Comparison of ENCODE assay signal across 22 cellular contexts in the genomic region with DNA sequence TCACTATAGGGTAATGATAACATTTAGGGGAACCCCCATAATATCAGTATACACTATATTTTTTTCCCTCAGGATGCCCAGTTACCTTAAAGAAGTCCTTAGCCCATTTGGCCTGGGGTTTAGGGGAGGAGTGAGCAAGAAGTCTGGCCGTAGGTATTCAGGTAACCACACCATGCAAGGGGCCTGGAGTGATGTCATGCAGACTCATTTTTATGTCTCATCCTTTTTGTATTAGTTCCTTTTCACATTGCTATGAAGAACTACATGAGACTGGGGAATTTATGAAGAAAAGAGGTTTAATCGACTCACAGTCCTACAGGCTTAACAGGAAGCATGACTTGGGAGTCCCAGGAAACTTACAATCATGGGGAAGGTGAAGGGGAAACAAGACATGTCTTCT. TPM values are rescaled to one million over a fixed set of nuclear protein-coding genes. Genes with fewer than 3 reads are reported as not detected.
DNase-seq lines count a peak whose midpoint lies in the region; ATAC-seq, FAIRE-seq and TF ChIP-seq lines count a peak whose summit lies in the region.
"Had no signal": no experiment of that assay in that cellular context is flagged by ENCODE, and none has a peak within 500 bp of the region (broad histone marks: within the 10 kb centered on the region; RNA-seq: fewer than 3 reads in every experiment).

No MANE protein-coding gene starts in this region.

- intact Hi-C loops in CD4-positive, alpha-beta memory T cell (cut with micrococcal nuclease): no loop called here
- intact Hi-C loops in activated T-helper 1 cell treated with anti-CD3 and anti-CD28 coated beads, Interleukin-12 subunit alpha, Interleukin-12 subunit beta, Interleukin-2, Interleukin-4 antibody, amounts not matched to agents 30 ng/mL and 10 ng/mL and 1 ng/mL, durations not matched to agents 14 hours and 24 hours and 36 hours (cut with micrococcal nuclease): loop anchor here (1.0 to 2.0 kb wide), 2 partner anchors 13 to 16 kb away; partner anchors contain the start of gene TPP2
- intact Hi-C loops in vagina (cut with DNase I): no loop called here

- no peaks in the 10 kb centered on the region for H3K9me1 ChIP-seq in keratinocyte (ENCODE audit: control insufficient read depth, extremely low read depth, insufficient read depth, low read length)

- peaks cover 53 to 67% of the 10 kb centered on the region in 2 donors for H3K36me3 Mint-ChIP-seq in CD4-positive, alpha-beta memory T cell
- H3K36me3 Mint-ChIP-seq in activated T-helper 1 cell treated with anti-CD3 and anti-CD28 coated beads, Interleukin-12 subunit alpha, Interleukin-12 subunit beta, Interleukin-2, Interleukin-4 antibody, amounts not matched to agents 30 ng/mL and 10 ng/mL and 1 ng/mL, durations not matched to agents 14 hours and 24 hours and 36 hours (ENCODE audit: low read depth): peaks cover 48% of the 10 kb centered on the region
- peaks cover 4% of the 10 kb centered on the region for H3K36me3 Mint-ChIP-seq in glutamatergic neuron (ENCODE audit: unreplicated experiment)

- peaks cover 37 to 60% (median 50%) of the 10 kb centered on the region in 4 donors for H3K4me1 Mint-ChIP-seq in CD4-positive, alpha-beta memory T cell
- peaks cover 49% of the 10 kb centered on the region for H3K4me1 Mint-ChIP-seq in activated T-helper 1 cell treated with anti-CD3 and anti-CD28 coated beads, Interleukin-12 subunit alpha, Interleukin-12 subunit beta, Interleukin-2, Interleukin-4 antibody, amounts not matched to agents 30 ng/mL and 10 ng/mL and 1 ng/mL, durations not matched to agents 14 hours and 24 hours and 36 hours (ENCODE audit: low read depth)
- no peaks in the 10 kb centered on the region for H3K4me1 Mint-ChIP-seq in glutamatergic neuron (ENCODE audit: low read depth, unreplicated experiment)

- peaks cover 56% of the 10 kb centered on the region for H3K79me2 ChIP-seq in keratinocyte (ENCODE audit: control insufficient read depth, insufficient read depth, low read length)

- peak overlapping the region in 5 of 7 donors; percentile 4 to 88 (median 67) for H3K27ac Mint-ChIP-seq in CD4-positive, alpha-beta memory T cell
- H3K27ac Mint-ChIP-seq in activated T-helper 1 cell treated with anti-CD3 and anti-CD28 coated beads, Interleukin-12 subunit alpha, Interleukin-12 subunit beta, Interleukin-2, Interleukin-4 antibody, amounts not matched to agents 30 ng/mL and 10 ng/mL and 1 ng/mL, durations not matched to agents 14 hours and 24 hours and 36 hours: peak overlapping the region; percentile 89
- no peak overlapping the region for H3K27ac Mint-ChIP-seq in glutamatergic neuron (ENCODE audit: unreplicated experiment)
- H3K27ac Mint-ChIP-seq: B cell had no signal

- no peak overlapping the region for H3K9ac ChIP-seq in keratinocyte (ENCODE audit: control insufficient read depth, extremely low read depth, insufficient read depth, low read length)

- ATAC-seq in activated CD4-positive, CD25-positive, alpha-beta regulatory T cell treated with anti-CD3 and anti-CD28 coated beads, Interleukin-2, amount 50 U/mL, for 24 hours: peak; percentile 67 to 73
- ATAC-seq: mucosa of descending colon had no signal

- H3K9me3 Mint-ChIP-seq in CD4-positive, alpha-beta memory T cell: no peaks in the 10 kb centered on the region
- H3K9me3 Mint-ChIP-seq in activated T-helper 1 cell treated with anti-CD3 and anti-CD28 coated beads, Interleukin-12 subunit alpha, Interleukin-12 subunit beta, Interleukin-2, Interleukin-4 antibody, amounts not matched to agents 30 ng/mL and 10 ng/mL and 1 ng/mL, durations not matched to agents 14 hours and 24 hours and 36 hours: no peaks in the 10 kb centered on the region
- H3K9me3 Mint-ChIP-seq in glutamatergic neuron (ENCODE audit: unreplicated experiment): no peaks in the 10 kb centered on the region

- FAIRE-seq in keratinocyte (lab: Jason Lieb, UNC): peak; percentile 69
- FAIRE-seq: G401.6 had no signal

- peaks cover 35% of the 10 kb centered on the region for H3K4me1 ChIP-seq in CD4-positive, alpha-beta memory T cell (ENCODE audit: insufficient read depth, low read length)
- H3K4me1 ChIP-seq in keratinocyte (ENCODE audit: control insufficient read depth, extremely low read depth, insufficient read depth, low read length) (peaks cover 15% of the 10 kb centered on the region), vagina (peaks cover 1% of the 10 kb centered on the region)
- H3K4me1 ChIP-seq: suprapubic skin, uterus had no signal

- no peak for TF ChIP-seq CTCF in keratinocyte (optimal IDR thresholded peaks at IDR 0.05 in 1 of 3, IDR thresholded peaks at IDR 0.05 in 1 of 3, conservative IDR thresholded peaks at IDR 0.05 in 1 of 3; ENCODE audit: extremely low read depth in 1 of 3, insufficient read depth in 2 of 3, low read length in 3 of 3)
- no peak for TF ChIP-seq CTCF in vagina (IDR thresholded peaks at IDR 0.05)
- no peak for TF ChIP-seq CTCF in glutamatergic neuron (IDR thresholded peaks at IDR 0.05; ENCODE audit: partially characterized antibody, unreplicated experiment)

- no peaks in the 10 kb centered on the region for H3K27me3 Mint-ChIP-seq in CD4-positive, alpha-beta memory T cell
- H3K27me3 Mint-ChIP-seq in activated T-helper 1 cell treated with anti-CD3 and anti-CD28 coated beads, Interleukin-12 subunit alpha, Interleukin-12 subunit beta, Interleukin-2, Interleukin-4 antibody, amounts not matched to agents 30 ng/mL and 10 ng/mL and 1 ng/mL, durations not matched to agents 14 hours and 24 hours and 36 hours (ENCODE audit: insufficient read depth): no peaks in the 10 kb centered on the region
- H3K27me3 Mint-ChIP-seq in glutamatergic neuron (ENCODE audit: unreplicated experiment): no peaks in the 10 kb centered on the region
- H3K27me3 Mint-ChIP-seq: B cell had no signal

- H3K9me3 ChIP-seq in CD4-positive, alpha-beta memory T cell (ENCODE audit: control insufficient read depth in 1 of 2, low read length in 2 of 2): no peaks in the 10 kb centered on the region
- H3K9me3 ChIP-seq in keratinocyte (ENCODE audit: control insufficient read depth, low read depth, low read length) (no peaks in the 10 kb centered on the region), vagina (no peaks in the 10 kb centered on the region)
- H3K9me3 ChIP-seq: left ventricle myocardium inferior, mucosa of descending colon, spleen, suprapubic skin, uterus had no signal

- CTCF ChIA-PET in CD4-positive, alpha-beta memory T cell (lab: Charles Lee; ENCODE audit: partially characterized antibody): interaction anchor here (0.6 to 2.0 kb wide), 2 partner anchors 17 to 237 kb away, joined by 3 to 11 read pairs; partner anchors contain the start of gene ERCC5

- no peak for DNase-seq in activated CD4-positive, CD25-positive, alpha-beta regulatory T cell (lab: John Stamatoyannopoulos, UW)
- DNase-seq in CD4-positive, alpha-beta memory T cell: no peak
- DNase-seq in activated T-helper 1 cell treated with anti-CD3 and anti-CD28 coated beads, Interleukin-12 subunit alpha, Interleukin-12 subunit beta, Interleukin-2, Interleukin-4 antibody, amounts not matched to agents 30 ng/mL and 10 ng/mL and 1 ng/mL, durations not matched to agents 14 hours and 24 hours and 36 hours (ENCODE audit: low spot score): no peak
- DNase-seq in keratinocyte (ENCODE audit: low read depth, low spot score) (peak; percentile 45), vagina (ENCODE audit: extremely low spot score in 2 of 2) (no peak), glutamatergic neuron (no peak), activated gamma-delta T cell (lab: John Stamatoyannopoulos, UW) (no peak)
- DNase-seq: amniotic stem cell; left ventricle myocardium inferior; mucosa of descending colon; NCI-H526 treated with DMSO at 0.1 percent for 48 hours; occipital lobe; retina; SHP77 treated with DMSO at 0.1 percent for 48 hours; spleen; stimulated activated CD4-positive, alpha-beta T cell treated with anti-CD3 and anti-CD28 coated beads, Interleukin-4, amount 100 ng/mL, for 4 hours; uterus; WERI-Rb-1 had no signal

- dilution Hi-C loops in keratinocyte (cut with MboI; ENCODE audit: extremely low pct_ligation_motif_present, low sequenced_read_pairs): no loop called here

- H3K36me3 ChIP-seq in CD4-positive, alpha-beta memory T cell (ENCODE audit: insufficient read depth, low read length): peaks cover 41% of the 10 kb centered on the region
- H3K36me3 ChIP-seq in keratinocyte (ENCODE audit: control insufficient read depth in 2 of 2, extremely low read depth in 1 of 2, insufficient read depth in 2 of 2, low read length in 2 of 2) (peaks cover 5 to 11% of the 10 kb centered on the region in 2 experiments), vagina (peaks cover 0 to 34% of the 10 kb centered on the region in 2 donors)
- H3K36me3 ChIP-seq: uterus had no signal

- H3K27me3 ChIP-seq in CD4-positive, alpha-beta memory T cell (ENCODE audit: insufficient read depth, low read length): no peaks in the 10 kb centered on the region
- H3K27me3 ChIP-seq in keratinocyte (ENCODE audit: control insufficient read depth, extremely low read depth, insufficient read depth, low read length): no peaks in the 10 kb centered on the region
- no peaks in the 10 kb centered on the region for H3K27me3 ChIP-seq in vagina
- H3K27me3 ChIP-seq: spleen, suprapubic skin, uterus had no signal

- TF ChIP-seq POLR2A in vagina (IDR thresholded peaks at IDR 0.05): no peak

- POLR2A ChIA-PET in CD4-positive, alpha-beta memory T cell (lab: Charles Lee; ENCODE audit: partially characterized antibody): interaction anchor here (2.8 to 4.3 kb wide), 2 partner anchors 12 kb away, joined by 17 to 49 read pairs; partner anchors contain the start of gene TPP2

- no peaks in the 10 kb centered on the region for H4K20me1 ChIP-seq in keratinocyte (ENCODE audit: control insufficient read depth, extremely low read depth, insufficient read depth, low read length)

- no peak overlapping the region for H2AFZ ChIP-seq in keratinocyte (ENCODE audit: control insufficient read depth, low read length)

- no peak overlapping the region for H3K4me3 ChIP-seq in CD4-positive, alpha-beta memory T cell (ENCODE audit: low read length in 2 of 2)
- H3K4me3 ChIP-seq in keratinocyte (ENCODE audit: control insufficient read depth in 2 of 3, extremely low read depth in 1 of 3, insufficient read depth in 2 of 3, low read depth in 1 of 3, low read length in 3 of 3) (no peak overlapping the region), vagina (no peak overlapping the region)
- H3K4me3 ChIP-seq: left ventricle myocardium inferior, mucosa of descending colon, spleen, suprapubic skin, uterus had no signal

- H3K4me3 Mint-ChIP-seq in CD4-positive, alpha-beta memory T cell: no peak overlapping the region
- H3K4me3 Mint-ChIP-seq in activated T-helper 1 cell treated with anti-CD3 and anti-CD28 coated beads, Interleukin-12 subunit alpha, Interleukin-12 subunit beta, Interleukin-2, Interleukin-4 antibody, amounts not matched to agents 30 ng/mL and 10 ng/mL and 1 ng/mL, durations not matched to agents 14 hours and 24 hours and 36 hours: peak overlapping the region; percentile 49
- no peak overlapping the region for H3K4me3 Mint-ChIP-seq in glutamatergic neuron (ENCODE audit: unreplicated experiment)
- H3K4me3 Mint-ChIP-seq: B cell had no signal

- no peak overlapping the region for H3K4me2 ChIP-seq in keratinocyte (ENCODE audit: control insufficient read depth, extremely low read depth, insufficient read depth, low read depth, low read length)

- H3K27ac ChIP-seq in CD4-positive, alpha-beta memory T cell (ENCODE audit: low read depth, low read length): no peak overlapping the region
- peak overlapping the region; percentile 39 for H3K27ac ChIP-seq in keratinocyte (ENCODE audit: control insufficient read depth, insufficient read depth, low read length)
- H3K27ac ChIP-seq in vagina: no peak overlapping the region
- H3K27ac ChIP-seq: left ventricle myocardium inferior, spleen, suprapubic skin, uterus, WERI-Rb-1 had no signal

RNA-seq across cellular contexts. Expression of gene TPP2, which starts 12.2 kb away (rescaled TPM):
- total RNA-seq in CD4-positive, alpha-beta memory T cell: 100 to 1,000 TPM; 117 TPM
- 10 to 100 TPM; 42.8 to 57.8 TPM for polyA plus RNA-seq in CD4-positive, alpha-beta memory T cell
- 77.0 and 78.9 TPM in 2 replicates for total RNA-seq in activated T-helper 1 cell treated with anti-CD3 and anti-CD28 coated beads, Interleukin-12 subunit alpha, Interleukin-12 subunit beta, Interleukin-2, Interleukin-4 antibody, amounts not matched to agents 30 ng/mL and 10 ng/mL and 1 ng/mL, durations not matched to agents 14 hours and 24 hours and 36 hours
- polyA plus RNA-seq in keratinocyte: 21.0 to 41.2 TPM (median 31.7 TPM) in 3 replicates
- 19.6 TPM for polyA plus RNA-seq in keratinocyte (2011; ENCODE audit: low read depth)
- polyA plus RNA-seq in keratinocyte (2011; cell fraction: cytosol; rRNA removed): 16.7 and 31.9 TPM in 2 replicates
- polyA plus RNA-seq in keratinocyte (2011; cell fraction: nucleus; rRNA removed): 34.8 and 53.4 TPM in 2 replicates
- polyA plus RNA-seq in keratinocyte (2012; ENCODE audit: low replicate concordance): 13.7 and 27.7 TPM in 2 replicates
- 8.3 to 65.8 TPM (median 22.4 TPM) in 3 replicates for polyA minus RNA-seq in keratinocyte
- 14.4 TPM for polyA minus RNA-seq in keratinocyte (2011; cell fraction: cytosol; rRNA and poly(A)+ RNA removed)
- 24.1 and 47.9 TPM in 2 replicates for polyA minus RNA-seq in keratinocyte (2011; cell fraction: nucleus; rRNA and poly(A)+ RNA removed)
- 40.0 TPM for total RNA-seq in vagina
- total RNA-seq in glutamatergic neuron (ENCODE audit: unreplicated experiment): 84.6 TPM
